In the genomic region with DNA sequence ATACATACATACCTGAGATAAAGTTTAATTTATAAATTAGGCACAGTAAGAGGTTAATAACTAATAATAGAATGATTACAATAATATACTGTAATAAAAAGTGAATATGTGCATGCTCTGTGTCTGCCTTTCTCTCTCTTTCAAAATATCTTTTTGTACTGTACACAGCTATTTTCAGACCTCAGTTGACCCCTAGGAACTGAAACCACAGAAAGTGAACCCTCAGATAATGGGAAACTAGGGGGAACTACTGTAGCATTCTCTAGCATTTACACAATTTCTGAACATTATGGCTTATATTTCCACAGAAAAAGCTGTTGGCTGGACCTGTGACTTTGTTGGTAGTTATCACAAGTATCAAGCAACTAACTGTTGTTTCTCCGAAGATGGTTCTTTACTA, we compare ENCODE assay signal across 23 cellular contexts.
"Had no signal": no experiment of that assay in that cellular context is flagged by ENCODE, and none has a peak within 500 bp of the region (broad histone marks: within the 10 kb centered on the region; RNA-seq: fewer than 3 reads in every experiment).

No MANE protein-coding gene starts in this region.

- H3K27ac Mint-ChIP-seq: activated CD4-positive, alpha-beta memory T cell treated with anti-CD3 and anti-CD28 coated beads for 36 hours; activated CD4-positive, alpha-beta T cell treated with anti-CD3 and anti-CD28 coated beads, Interleukin-2, amount 10 ng/mL, durations not matched to agents 7 days and 5 days; activated T-helper 2 cell treated with anti-CD3 and anti-CD28 coated beads, Interferon-gamma antibody, Interleukin-2, Interleukin-4, amounts not matched to agents 10 μg/mL and 5 μg/mL and 100 μg/mL, durations not matched to agents 14 hours and 24 hours and 36 hours; T-cell had no signal

- H3K27me3 ChIP-seq: Peyer's patch had no signal

- H3K4me3 Mint-ChIP-seq: activated CD4-positive, alpha-beta memory T cell treated with anti-CD3 and anti-CD28 coated beads for 36 hours; activated CD4-positive, alpha-beta T cell treated with anti-CD3 and anti-CD28 coated beads, Interleukin-2, amount 10 ng/mL, durations not matched to agents 7 days and 5 days; brain; central memory CD8-positive, alpha-beta T cell; T-cell had no signal

- H3K27me3 Mint-ChIP-seq: activated CD4-positive, alpha-beta memory T cell treated with anti-CD3 and anti-CD28 coated beads for 36 hours; activated CD4-positive, alpha-beta T cell treated with anti-CD3 and anti-CD28 coated beads, Interleukin-2, amount 10 ng/mL, durations not matched to agents 7 days and 5 days; brain; central memory CD8-positive, alpha-beta T cell; T-cell had no signal

- H3K27ac ChIP-seq: Peyer's patch, RWPE1 had no signal

- H3K4me1 Mint-ChIP-seq: activated CD4-positive, alpha-beta T cell treated with anti-CD3 and anti-CD28 coated beads, Interleukin-2, amount 10 ng/mL, durations not matched to agents 7 days and 5 days; brain; central memory CD8-positive, alpha-beta T cell had no signal

- DNase-seq: activated CD4-positive, alpha-beta memory T cell treated with anti-CD3 and anti-CD28 coated beads for 36 hours; activated CD4-positive, alpha-beta T cell treated with anti-CD3 and anti-CD28 coated beads, Interleukin-2, amount 10 ng/mL, durations not matched to agents 7 days and 5 days; activated CD4-positive, CD25-positive, alpha-beta regulatory T cell; activated CD8-positive, alpha-beta memory T cell treated with anti-CD3 and anti-CD28 coated beads for 24 hours; activated naive CD4-positive, alpha-beta T cell treated with anti-CD3 and anti-CD28 coated beads, Interleukin-2, amount 50 U/mL, for 16 hours; activated T-cell treated with anti-CD3 and anti-CD28 coated beads, Interleukin-2, amount 50 U/mL, for 48 hours; amygdala; KG1; NCI-H1092; NCI-H1417 treated with DMSO at 0.1 percent for 48 hours; NCI-H1694; NCI-H2029; NCI-H2107; NCI-H2171 treated with DMSO at 0.1 percent for 48 hours; NCI-H226; NCI-H774; Peyer's patch; T-cell; T1000 had no signal

- H3K4me3 ChIP-seq: Peyer's patch had no signal

- H3K9me3 Mint-ChIP-seq: activated CD4-positive, alpha-beta memory T cell treated with anti-CD3 and anti-CD28 coated beads for 36 hours; activated CD4-positive, alpha-beta T cell treated with anti-CD3 and anti-CD28 coated beads, Interleukin-2, amount 10 ng/mL, durations not matched to agents 7 days and 5 days; activated T-helper 2 cell treated with anti-CD3 and anti-CD28 coated beads, Interferon-gamma antibody, Interleukin-2, Interleukin-4, amounts not matched to agents 10 μg/mL and 5 μg/mL and 100 μg/mL, durations not matched to agents 14 hours and 24 hours and 36 hours; brain; central memory CD8-positive, alpha-beta T cell; T-cell had no signal

- H3K9me3 ChIP-seq: Peyer's patch had no signal
